In genomic region chr6:23424584-23424983, GRCh38 we compare ENCODE assay signal across 18 cellular contexts.
A peak's percentile ranks its signal among the peaks of the same experiment; 100 is the strongest.
DNase-seq lines count a peak whose midpoint lies in the region; ATAC-seq, FAIRE-seq and TF ChIP-seq lines count a peak whose summit lies in the region.
"Had no signal": no experiment of that assay in that cellular context is flagged by ENCODE, and none has a peak within 500 bp of the region (broad histone marks: within the 10 kb centered on the region; RNA-seq: fewer than 3 reads in every experiment).

No MANE protein-coding gene starts in this region.

- TF ChIP-seq EP300 in HepG2 (IDR thresholded peaks at IDR 0.05; ENCODE audit: low read depth in 2 of 2, low read length in 2 of 2) (no peak), HepG2 (CRISPR knock-in tag; IDR thresholded peaks at IDR 0.05; ENCODE audit: borderline replicate concordance) (no peak), esophagus muscularis mucosa (IDR thresholded peaks at IDR 0.05) (no peak)

- no peak overlapping the region for H3K4me2 ChIP-seq in HepG2 (ENCODE audit: low read depth, low read length)
- H3K4me2 ChIP-seq: BLaER1 treated with 17β-estradiol and CSF1 and Interleukin-3, amounts not matched to agents 10 nM and 100 nM had no signal

- BruUV-seq in HepG2 (replicated peaks; lab: Mats Ljungman, UMichigan), result no TSS peak

- CTCF ChIA-PET in HepG2 (lab: Yijun Ruan, JAX; ENCODE audit: low intra/inter-chr PET ratio, low total read pairs), result no interaction called here

- H3K36me3 Mint-ChIP-seq in endodermal cell (ENCODE audit: low read depth), result no peaks in the 10 kb centered on the region
- H3K36me3 Mint-ChIP-seq: CD8-positive, alpha-beta T cell had no signal

- no peak for TF ChIP-seq RAD21 in HepG2 (CRISPR knock-in tag; IDR thresholded peaks at IDR 0.05)

- peaks cover 52% of the 10 kb centered on the region for H3K9me3 ChIP-seq in HepG2 (ENCODE audit: low read length)
- H3K9me3 ChIP-seq in right lobe of liver, result no peaks in the 10 kb centered on the region
- H3K9me3 ChIP-seq in endodermal cell (ENCODE audit: control insufficient read depth, low read length), result no peaks in the 10 kb centered on the region
- peaks cover 0 to 9% (median 3%) of the 10 kb centered on the region in 4 donors for H3K9me3 ChIP-seq in esophagus muscularis mucosa
- H3K9me3 ChIP-seq: BLaER1 treated with 17β-estradiol and CSF1 and Interleukin-3, amounts not matched to agents 10 nM and 100 nM had no signal

- POLR2A ChIA-PET in HepG2 (lab: Yijun Ruan, JAX), result no interaction called here

- no peaks in the 10 kb centered on the region for H3K4me1 Mint-ChIP-seq in endodermal cell
- H3K4me1 Mint-ChIP-seq: B cell had no signal

- no peak for ATAC-seq in HepG2
- no peak for ATAC-seq in right lobe of liver
- ATAC-seq: CD8-positive, alpha-beta T cell had no signal

- intact Hi-C loops in HepG2 (cut with micrococcal nuclease; ENCODE audit: unreplicated experiment), result no loop called here
- intact Hi-C loops in right lobe of liver (cut with DNase I), result no loop called here
- intact Hi-C loops in esophagus muscularis mucosa (cut with DNase I), result no loop called here

- in situ Hi-C loops in HepG2 (cut with HindIII; ENCODE audit: extremely low pct_ligation_motif_present, low pct_unique_long_range_greater_than_20kb), result no loop called here

- no peaks in the 10 kb centered on the region for H4K20me1 ChIP-seq in HepG2 (ENCODE audit: insufficient read depth, low read length)
- H4K20me1 ChIP-seq: BLaER1 treated with 17β-estradiol and CSF1 and Interleukin-3, amounts not matched to agents 10 nM and 100 nM had no signal

- no peak for TF ChIP-seq CTCF in HepG2 (CRISPR knock-in tag; IDR thresholded peaks at IDR 0.05)
- no peak for TF ChIP-seq CTCF in right lobe of liver (IDR thresholded peaks at IDR 0.05)
- no peak for TF ChIP-seq CTCF in endodermal cell (conservative IDR thresholded peaks at IDR 0.05)
- no peak for TF ChIP-seq CTCF in esophagus muscularis mucosa (IDR thresholded peaks at IDR 0.05)

- DNase-seq in HepG2 (ENCODE audit: low spot score), result no peak
- DNase-seq in right lobe of liver, result no peak
- peak; percentile 4 for DNase-seq in NCI-H460 (ENCODE audit: extremely low read depth, low read depth)
- no peak for DNase-seq in endodermal cell
- DNase-seq in HuH-7.5 (ENCODE audit: low spot score), result no peak
- no peak for DNase-seq in activated naive CD4-positive, alpha-beta T cell treated with Interleukin-2 at 50 U/mL for 16 hours
- no peak for DNase-seq in esophagus muscularis mucosa (ENCODE audit: extremely low spot score)
- DNase-seq: 8988T; CD8-positive, alpha-beta T cell; DMS 273 treated with DMSO at 0.1 percent for 48 hours; DMS79; GDM1; HCEC 1CT had no signal

- peak overlapping the region; percentile 56 for H3K27ac Mint-ChIP-seq in endodermal cell
- H3K27ac Mint-ChIP-seq: B cell; CD8-positive, alpha-beta T cell had no signal

- TF ChIP-seq POLR2A in HepG2 (IDR thresholded peaks at IDR 0.05; ENCODE audit: insufficient read depth in 1 of 2, low read depth in 2 of 2, low read length in 2 of 2) (no peak), right lobe of liver (IDR thresholded peaks at IDR 0.05) (no peak), esophagus muscularis mucosa (IDR thresholded peaks at IDR 0.05; ENCODE audit: low read depth) (no peak)

- H3K27me3 Mint-ChIP-seq in endodermal cell (ENCODE audit: insufficient read depth), result no peaks in the 10 kb centered on the region
- H3K27me3 Mint-ChIP-seq: B cell had no signal

- H3K27me3 ChIP-seq in HepG2 (ENCODE audit: control insufficient read depth in 1 of 2, insufficient read depth in 2 of 2, low read length in 2 of 2) (no peaks in the 10 kb centered on the region), right lobe of liver (no peaks in the 10 kb centered on the region), endodermal cell (ENCODE audit: control insufficient read depth, insufficient read depth, low read length, poor library complexity, severe bottlenecking) (no peaks in the 10 kb centered on the region), esophagus muscularis mucosa (no peaks in the 10 kb centered on the region)
- H3K27me3 ChIP-seq: BLaER1 treated with 17β-estradiol and CSF1 and Interleukin-3, amounts not matched to agents 10 nM and 100 nM had no signal

- no peak overlapping the region for H3K27ac ChIP-seq in HepG2 (ENCODE audit: extremely low read length, insufficient read depth, low read length)
- no peak overlapping the region for H3K27ac ChIP-seq in right lobe of liver
- H3K27ac ChIP-seq in endodermal cell (ENCODE audit: low read depth, low read length), result no peak overlapping the region
- no peak overlapping the region for H3K27ac ChIP-seq in esophagus muscularis mucosa (replicated peaks in 1 of 4)
- H3K27ac ChIP-seq: BLaER1 treated with 17β-estradiol and CSF1 and Interleukin-3, amounts not matched to agents 10 nM and 100 nM; HL-60 had no signal

- H3K4me3 ChIP-seq in HepG2 (replicated peaks in 1 of 3; ENCODE audit: insufficient read depth in 1 of 3, low read depth in 2 of 3, low read length in 3 of 3), result no peak overlapping the region
- H3K4me3 ChIP-seq in right lobe of liver, result no peak overlapping the region
- H3K4me3 ChIP-seq in endodermal cell (ENCODE audit: low read length), result no peak overlapping the region
- no peak overlapping the region for H3K4me3 ChIP-seq in esophagus muscularis mucosa
- H3K4me3 ChIP-seq: BLaER1 treated with 17β-estradiol and CSF1 and Interleukin-3, amounts not matched to agents 10 nM and 100 nM had no signal

- no peaks in the 10 kb centered on the region for H3K36me3 ChIP-seq in HepG2 (replicated peaks in 1 of 2; ENCODE audit: control insufficient read depth in 1 of 2, insufficient read depth in 2 of 2, low read length in 2 of 2)
- H3K36me3 ChIP-seq in right lobe of liver, result no peaks in the 10 kb centered on the region
- no peaks in the 10 kb centered on the region for H3K36me3 ChIP-seq in endodermal cell (ENCODE audit: control insufficient read depth, insufficient read depth, low read length)
- H3K36me3 ChIP-seq in esophagus muscularis mucosa, result no peaks in the 10 kb centered on the region
- H3K36me3 ChIP-seq: BLaER1 treated with 17β-estradiol and CSF1 and Interleukin-3, amounts not matched to agents 10 nM and 100 nM had no signal

- H3K4me1 ChIP-seq in HepG2 (ENCODE audit: insufficient read depth, low read length) (no peaks in the 10 kb centered on the region), right lobe of liver (no peaks in the 10 kb centered on the region), endodermal cell (ENCODE audit: control insufficient read depth, insufficient read depth, low read length) (no peaks in the 10 kb centered on the region), esophagus muscularis mucosa (no peaks in the 10 kb centered on the region)
- H3K4me1 ChIP-seq: BLaER1 treated with 17β-estradiol and CSF1 and Interleukin-3, amounts not matched to agents 10 nM and 100 nM had no signal

- FAIRE-seq in HepG2 (lab: Jason Lieb, UNC), result no peak
- FAIRE-seq: H54, HTR-8/SVneo had no signal

- no peak overlapping the region for H3K4me3 Mint-ChIP-seq in endodermal cell
- H3K4me3 Mint-ChIP-seq: B cell; CD8-positive, alpha-beta T cell had no signal

- H3K9ac ChIP-seq in HepG2 (ENCODE audit: insufficient read depth, low read depth, low read length) (no peak overlapping the region), endodermal cell (ENCODE audit: extremely low read depth, low read length, poor library complexity, severe bottlenecking) (no peak overlapping the region)
- H3K9ac ChIP-seq: BLaER1 treated with 17β-estradiol and CSF1 and Interleukin-3, amounts not matched to agents 10 nM and 100 nM had no signal

- peaks cover 10% of the 10 kb centered on the region for H3K9me3 Mint-ChIP-seq in endodermal cell

- H3K79me2 ChIP-seq in HepG2 (ENCODE audit: insufficient read depth, low read length), result no peaks in the 10 kb centered on the region

- 10% methylated on average over 3 of the region's 3 CpGs for WGBS in HepG2 (ENCODE audit: low lambda C conversion rate)
- 93% methylated on average over 3 of the region's 3 CpGs for WGBS in right lobe of liver (ENCODE audit: insufficient coverage, low coverage, low lambda C conversion rate, missing lambda C conversion rate)
- WGBS in endodermal cell (ENCODE audit: insufficient coverage in 1 of 2, insufficient read length in 1 of 2), 2 experiments, result 97 to 100% methylated on average over 2 to 3 of the region's 3 CpGs
- WGBS in esophagus muscularis mucosa, result 86% methylated on average over 3 of the region's 3 CpGs

- H2AFZ ChIP-seq in HepG2 (ENCODE audit: low read length), result no peak overlapping the region

TF ChIP-seq in HepG2, 621 proteins besides CTCF, POLR2A, EP300 and RAD21:
- TF ChIP-seq NFE2L2 (IDR thresholded peaks at IDR 0.05; ENCODE audit: low read length) (peak; percentile 67), TAF15 (IDR thresholded peaks at IDR 0.05; ENCODE audit: low read depth, low read length, poor library complexity, severe bottlenecking) (no peak), MAFK (conservative IDR thresholded peaks at IDR 0.05 in 1 of 2, IDR thresholded peaks at IDR 0.05 in 1 of 2; ENCODE audit: low read length in 2 of 2) (peak; percentile 29 to 38; a peak in 1 of 4 replicates), MAFF (IDR thresholded peaks at IDR 0.05; ENCODE audit: low read depth, low read length) (0 out of 2 replicates have a peak, but pooled peaks have one; percentile 13)
